30 cellular contexts compared by ENCODE assay signal in genomic region chr12:114136656-114137055, GRCh38.
"Had no signal": no experiment of that assay in that cellular context is flagged by ENCODE, and none has a peak within 500 bp of the region (broad histone marks: within the 10 kb centered on the region; RNA-seq: fewer than 3 reads in every experiment).

No MANE protein-coding gene starts in this region.

- H3K27me3 ChIP-seq: adrenal gland, body of pancreas, esophagus squamous epithelium, foreskin keratinocyte, gastrocnemius medialis had no signal

- H3K4me3 ChIP-seq: adrenal gland, body of pancreas, esophagus squamous epithelium, gastrocnemius medialis, heart left ventricle had no signal

- ATAC-seq: activated CD4-positive, alpha-beta T cell treated with anti-CD3 and anti-CD28 coated beads for 36 hours; activated CD8-positive, alpha-beta memory T cell treated with anti-CD3 and anti-CD28 coated beads, Interleukin-2, amount 10 ng/mL, durations not matched to agents 7 days and 5 days; activated CD8-positive, alpha-beta T cell treated with anti-CD3 and anti-CD28 coated beads, Interleukin-2, amount 10 ng/mL, durations not matched to agents 7 days and 5 days; activated naive CD8-positive, alpha-beta T cell treated with anti-CD3 and anti-CD28 coated beads, Interleukin-2, amount 50 U/mL, for 24 hours; body of pancreas; effector memory CD8-positive, alpha-beta T cell; foreskin keratinocyte; gastrocnemius medialis; heart left ventricle had no signal

- H3K9me3 ChIP-seq: adrenal gland, body of pancreas, esophagus squamous epithelium, gastrocnemius medialis, heart left ventricle had no signal

- H3K4me1 ChIP-seq: adrenal gland, body of pancreas, esophagus squamous epithelium, foreskin keratinocyte, gastrocnemius medialis, heart left ventricle had no signal

- H3K27ac ChIP-seq: adrenal gland, body of pancreas, epithelial cell of prostate, esophagus squamous epithelium, foreskin keratinocyte, gastrocnemius medialis, heart left ventricle had no signal

- H3K36me3 ChIP-seq: adrenal gland, esophagus squamous epithelium, gastrocnemius medialis, heart left ventricle had no signal

- DNase-seq: activated CD4-positive, alpha-beta memory T cell treated with anti-CD3 and anti-CD28 coated beads for 36 hours; activated CD4-positive, alpha-beta T cell treated with anti-CD3 and anti-CD28 coated beads for 36 hours; activated CD4-positive, alpha-beta T cell treated with anti-CD3 and anti-CD28 coated beads, Interleukin-2, amount 10 ng/mL, durations not matched to agents 24 days and 14 days; activated CD4-positive, CD25-positive, alpha-beta regulatory T cell; activated CD4-positive, CD25-positive, alpha-beta regulatory T cell treated with anti-CD3 and anti-CD28 coated beads, Interleukin-2, amount 50 U/mL, for 72 hours; activated CD8-positive, alpha-beta memory T cell treated with anti-CD3 and anti-CD28 coated beads, Interleukin-2, amount 10 ng/mL, durations not matched to agents 7 days and 5 days; activated CD8-positive, alpha-beta memory T cell treated with anti-CD3 and anti-CD28 coated beads, Interleukin-2, amount 50 U/mL, for 4 hours; activated CD8-positive, alpha-beta T cell treated with anti-CD3 and anti-CD28 coated beads, Interleukin-2, amount 10 ng/mL, durations not matched to agents 7 days and 5 days; activated effector memory CD4-positive, alpha-beta T cell treated with anti-CD3 and anti-CD28 coated beads, Interleukin-2, amount 50 U/mL, for 16 hours; activated naive CD4-positive, alpha-beta T cell treated with anti-CD3 and anti-CD28 coated beads for 36 hours; activated naive CD8-positive, alpha-beta T cell treated with anti-CD3 and anti-CD28 coated beads for 36 hours; activated naive CD8-positive, alpha-beta T cell treated with anti-CD3 and anti-CD28 coated beads, Interleukin-2, amount 50 U/mL, for 24 hours; activated T-cell treated with anti-CD3 and anti-CD28 coated beads, Interleukin-2, amount 50 U/mL, for 1 hour; activated T-cell treated with anti-CD3 and anti-CD28 coated beads, Interleukin-2, amount 50 U/mL, for 48 hours; adrenal gland; amygdala; aorta; body of pancreas; caudate nucleus; cortex of kidney; dermis blood vessel endothelial cell; effector CD4-positive, alpha-beta T cell; effector memory CD8-positive, alpha-beta T cell; esophagus squamous epithelium; foreskin keratinocyte; gastrocnemius medialis; glutamatergic neuron; heart left ventricle; T-helper 2 cell had no signal
